In the genomic region with DNA sequence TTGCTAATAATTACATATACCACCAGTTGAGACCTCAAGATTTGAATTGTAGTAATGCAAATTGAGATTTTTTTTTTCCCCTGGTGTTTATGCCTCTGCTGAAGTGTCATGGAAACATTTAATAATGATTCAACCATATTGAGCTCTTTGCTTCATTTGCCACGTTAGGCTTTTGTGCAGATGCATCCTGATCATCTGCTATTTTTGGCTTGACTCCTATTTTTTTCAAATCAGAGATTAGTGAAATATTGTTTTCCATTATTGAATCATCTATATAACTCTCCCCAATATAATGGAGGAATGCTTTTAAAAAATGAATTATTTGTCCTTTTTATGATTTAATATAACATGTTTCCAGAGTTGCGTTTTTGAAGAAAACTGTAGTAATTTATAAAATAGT, we compare ENCODE assay signal across 20 cellular contexts.
"Had no signal": no experiment of that assay in that cellular context is flagged by ENCODE, and none has a peak within 500 bp of the region (broad histone marks: within the 10 kb centered on the region; RNA-seq: fewer than 3 reads in every experiment).

No MANE protein-coding gene starts in this region.

- ATAC-seq: activated CD4-positive, alpha-beta T cell treated with anti-CD3 and anti-CD28 coated beads for 36 hours; activated CD8-positive, alpha-beta T cell treated with anti-CD3 and anti-CD28 coated beads for 36 hours; activated T-cell treated with anti-CD3 and anti-CD28 coated beads, Interleukin-2, amount 50 U/mL, for 72 hours had no signal

- DNase-seq: activated CD4-positive, alpha-beta T cell treated with anti-CD3 and anti-CD28 coated beads for 36 hours; activated CD4-positive, alpha-beta T cell treated with anti-CD3 and anti-CD28 coated beads, Interleukin-2, amount 50 U/mL, for 1 hour; activated CD8-positive, alpha-beta memory T cell treated with anti-CD3 and anti-CD28 coated beads, Interleukin-2, amount 50 U/mL, for 4 hours; activated CD8-positive, alpha-beta T cell treated with anti-CD3 and anti-CD28 coated beads for 36 hours; activated naive CD4-positive, alpha-beta T cell treated with anti-CD3 and anti-CD28 coated beads, Interleukin-2, amount 50 U/mL, for 16 hours; activated naive CD8-positive, alpha-beta T cell treated with anti-CD3 and anti-CD28 coated beads, Interleukin-2, amount 10 ng/mL, durations not matched to agents 7 days and 5 days; activated T-cell treated with anti-CD3 and anti-CD28 coated beads, Interleukin-2, amount 50 U/mL, for 72 hours; adrenal gland; anterior cingulate cortex; cerebellar nuclear complex; Karpas-422; MM.1S; NCI-H1105 treated with DMSO at 0.1 percent for 48 hours; NCI-H1436 treated with DMSO at 0.1 percent for 48 hours; NCI-H1930; NCI-H345; NCI-H524; SIG-M5; T-helper 1 cell; WERI-Rb-1 had no signal
